10 cellular contexts compared by ENCODE assay signal in genomic region chr20:50646483-50646996, GRCh38. TPM values are rescaled to one million over a fixed set of nuclear protein-coding genes. Genes with fewer than 3 reads are reported as not detected.
DNase-seq lines count a peak whose midpoint lies in the region; ATAC-seq, FAIRE-seq and TF ChIP-seq lines count a peak whose summit lies in the region.
"Had no signal": no experiment of that assay in that cellular context is flagged by ENCODE, and none has a peak within 500 bp of the region (broad histone marks: within the 10 kb centered on the region; RNA-seq: fewer than 3 reads in every experiment).

No MANE protein-coding gene starts in this region.

- no peak overlapping the region for H3K9ac ChIP-seq in colonic mucosa (ENCODE audit: low read depth in 2 of 2, low read length in 2 of 2)

- H3K4me3 ChIP-seq in A549 (no peak overlapping the region), HFF-Myc (replicated peaks; ENCODE audit: low read depth, low read length) (no peak overlapping the region), colonic mucosa (no peak overlapping the region), mesodermal cell (ENCODE audit: extremely low read depth, insufficient read depth, low read length, poor library complexity, severe bottlenecking) (no peak overlapping the region)

- no peak for TF ChIP-seq EP300 in A549 (IDR thresholded peaks at IDR 0.05)

- H3K9me3 ChIP-seq in A549 (peaks cover 10% of the 10 kb centered on the region), colonic mucosa (no peaks in the 10 kb centered on the region), mesodermal cell (ENCODE audit: control insufficient read depth, low read length) (peaks cover 7% of the 10 kb centered on the region)

- H3K27ac ChIP-seq in A549 (peak overlapping the region; percentile 91 to 95), colonic mucosa (peak overlapping the region; percentile 52), mesodermal cell (ENCODE audit: low read depth, low read length, severe bottlenecking) (peak overlapping the region; percentile 89)

- H3K4me2 ChIP-seq in A549, result peak overlapping the region; percentile 66; the same call in 2 of the 3 replicates

- WGBS in A549 (ENCODE audit: missing lambda C conversion rate), result 45% methylated on average over 1 of the region's 1 CpG
- WGBS in mesodermal cell (ENCODE audit: insufficient coverage in 2 of 2), 2 experiments, result 88% methylated on average over 1 of the region's 1 CpG; no CpG with 5 or more reads in 1 of the 2 experiments

- no peaks in the 10 kb centered on the region for H3K36me3 ChIP-seq in colonic mucosa
- no peaks in the 10 kb centered on the region for H3K36me3 ChIP-seq in mesodermal cell (ENCODE audit: control insufficient read depth, insufficient read depth, low read length)

- ATAC-seq in A549 (no peak), GM21576 (IDR thresholded peaks at IDR 0.05; ENCODE audit: unreplicated experiment) (no peak)

- TF ChIP-seq CTCF in A549 (IDR thresholded peaks at IDR 0.05) (0 out of 3 replicates have a peak, but pooled peaks have one; percentile 14), HFF-Myc (IDR thresholded peaks at IDR 0.05; ENCODE audit: low read depth, low read length, missing control alignments) (peak; percentile 51), colonic mucosa (IDR thresholded peaks at IDR 0.05) (no peak)

- POLR2A ChIA-PET in A549 (lab: Yijun Ruan, JAX), result interaction anchor here (0.5 kb wide), 1 partner anchor 145 kb away, joined by 4 read pairs; no protein-coding TSS in a partner anchor

- FAIRE-seq in A549 (lab: Jason Lieb, UNC), result no peak

- DNase-seq in A549 (ENCODE audit: low read depth in 1 of 2, low spot score in 1 of 2), result peak in 1 of 2 experiments; percentile 50
- DNase-seq in HFF-Myc (ENCODE audit: extremely low read depth, low read depth), result no peak
- no peak for DNase-seq in colonic mucosa
- DNase-seq in dedifferentiated amniotic fluid mesenchymal stem cell (ENCODE audit: extremely low spot score), result no peak
- DNase-seq in activated effector memory CD4-positive, alpha-beta T cell treated with anti-CD3 and anti-CD28 coated beads, Interleukin-2, amount 50 U/mL, for 16 hours, result no peak
- DNase-seq in activated CD4-positive, alpha-beta T cell treated with anti-CD3 and anti-CD28 coated beads for 4 hours, result no peak
- DNase-seq: C1 segment of cervical spinal cord, NCI-H1105 treated with DMSO at 0.1 percent for 48 hours had no signal

- H3K4me1 ChIP-seq in A549 (peaks cover 39% of the 10 kb centered on the region), colonic mucosa (no peaks in the 10 kb centered on the region), mesodermal cell (ENCODE audit: control insufficient read depth, insufficient read depth, low read length, poor library complexity, severe bottlenecking) (peaks cover 24% of the 10 kb centered on the region)

- CTCF ChIA-PET in A549 (lab: Yijun Ruan, JAX), result interaction anchor here (0.7 to 14.0 kb wide), 10 partner anchors 10 to 283 kb away, joined by 3 to 172 read pairs (median 4); partner anchors contain the start of gene BCAS4

- H3K27me3 ChIP-seq in colonic mucosa, result no peaks in the 10 kb centered on the region

- intact Hi-C loops in colonic mucosa (cut with DNase I), result no loop called here

- no peak for TF ChIP-seq POLR2A in A549 (IDR thresholded peaks at IDR 0.05; ENCODE audit: low read length)

- no peak for TF ChIP-seq RAD21 in A549 (conservative IDR thresholded peaks at IDR 0.05 in 1 of 2, IDR thresholded peaks at IDR 0.05 in 1 of 2)

TF ChIP-seq in A549, 52 proteins besides CTCF, POLR2A, EP300 and RAD21:
- no peak for TF ChIP-seq HOXB13 (CRISPR knock-in tag; IDR thresholded peaks at IDR 0.05; ENCODE audit: low read depth)
- no peak for TF ChIP-seq HMGXB4 (CRISPR knock-in tag; IDR thresholded peaks at IDR 0.05; ENCODE audit: borderline replicate concordance)
- TF ChIP-seq HDAC2 (IDR thresholded peaks at IDR 0.05), result no peak
- peak; percentile 48; the same call in 1 of the 2 replicates for TF ChIP-seq CHD4 (IDR thresholded peaks at IDR 0.05; ENCODE audit: borderline replicate concordance)
- no peak for TF ChIP-seq EHF (CRISPR knock-in tag; IDR thresholded peaks at IDR 0.05)

RNA-seq across cellular contexts. Expression of gene RIPOR3, which starts 44.8 kb away (rescaled TPM):
- polyA plus RNA-seq in A549 (2011; rRNA removed) (0.03 TPM in 1 of 2 replicates, not detected in the other), A549 (2017; fragmentation: RNase III; extraction: RNeasy Plus Mini Kit Qiagen cat#74134 plus additional on column Dnase treatment) (0.05 to 0.06 TPM in 2 of 3 replicates, not detected in the other)
- 0.03 and 0.07 TPM in 2 replicates for polyA plus RNA-seq in A549 (2012; cell fraction: cytosol; rRNA removed)
- 0.09 and 0.19 TPM in 2 replicates for polyA plus RNA-seq in A549 (2012; cell fraction: nucleus; rRNA removed)
- polyA minus RNA-seq in A549 (2011; rRNA and poly(A)+ RNA removed), result 0.05 TPM in 1 of 2 replicates, not detected in the other
- total RNA-seq in colonic mucosa, result 1 to 10 TPM; 1.9 to 2.9 TPM
- polyA plus RNA-seq in mesodermal cell (2013, experiment 1 of 2), result 9.4 TPM
- 10.0 TPM for polyA plus RNA-seq in mesodermal cell (2013, experiment 2 of 2)
